ENCODE assay signal across 22 cellular contexts in the genomic region with DNA sequence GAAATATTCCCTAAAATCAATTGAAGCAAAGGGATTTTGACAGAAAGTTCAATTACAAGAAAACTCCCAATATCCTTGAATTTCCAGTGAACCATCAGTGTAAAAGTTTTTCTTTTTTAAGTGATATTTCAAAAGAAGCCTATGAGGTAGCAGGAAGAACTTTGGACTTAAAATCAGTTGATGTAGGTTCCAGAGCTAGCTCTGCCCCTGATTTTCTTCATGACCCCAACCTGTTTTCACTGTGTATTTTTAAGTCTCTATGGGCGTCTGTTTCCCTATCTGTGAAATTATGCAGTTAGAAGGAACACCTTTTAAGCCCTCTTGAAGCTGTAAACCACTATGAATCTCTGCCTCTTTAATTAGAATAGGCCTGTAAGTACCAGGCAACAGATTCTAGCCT.
"Had no signal": no experiment of that assay in that cellular context is flagged by ENCODE, and none has a peak within 500 bp of the region (broad histone marks: within the 10 kb centered on the region; RNA-seq: fewer than 3 reads in every experiment).

No MANE protein-coding gene starts in this region.

- H3K9me3 ChIP-seq: MG63, SK-N-SH had no signal

- H3K36me3 ChIP-seq: MG63 had no signal

- H3K4me3 ChIP-seq: MG63 had no signal

- DNase-seq: IMR-90, Karpas-422, KG1, MG63, NCI-H1092, NCI-H1105 treated with DMSO at 0.1 percent for 48 hours, NCI-H1417 treated with DMSO at 0.1 percent for 48 hours, NCI-H146, NCI-H1694 treated with DMSO at 0.1 percent for 48 hours, NCI-H1930, NCI-H2081, NCI-H2107, NCI-H2171 treated with DMSO at 0.1 percent for 48 hours, NCI-H226, NCI-H446, NCI-H510A, NCI-H69, NCI-H774, RPMI8226, SHP77, SK-N-SH, SW 1271 had no signal
